Comparison of ENCODE assay signal across 1 cellular context in the genomic region with DNA sequence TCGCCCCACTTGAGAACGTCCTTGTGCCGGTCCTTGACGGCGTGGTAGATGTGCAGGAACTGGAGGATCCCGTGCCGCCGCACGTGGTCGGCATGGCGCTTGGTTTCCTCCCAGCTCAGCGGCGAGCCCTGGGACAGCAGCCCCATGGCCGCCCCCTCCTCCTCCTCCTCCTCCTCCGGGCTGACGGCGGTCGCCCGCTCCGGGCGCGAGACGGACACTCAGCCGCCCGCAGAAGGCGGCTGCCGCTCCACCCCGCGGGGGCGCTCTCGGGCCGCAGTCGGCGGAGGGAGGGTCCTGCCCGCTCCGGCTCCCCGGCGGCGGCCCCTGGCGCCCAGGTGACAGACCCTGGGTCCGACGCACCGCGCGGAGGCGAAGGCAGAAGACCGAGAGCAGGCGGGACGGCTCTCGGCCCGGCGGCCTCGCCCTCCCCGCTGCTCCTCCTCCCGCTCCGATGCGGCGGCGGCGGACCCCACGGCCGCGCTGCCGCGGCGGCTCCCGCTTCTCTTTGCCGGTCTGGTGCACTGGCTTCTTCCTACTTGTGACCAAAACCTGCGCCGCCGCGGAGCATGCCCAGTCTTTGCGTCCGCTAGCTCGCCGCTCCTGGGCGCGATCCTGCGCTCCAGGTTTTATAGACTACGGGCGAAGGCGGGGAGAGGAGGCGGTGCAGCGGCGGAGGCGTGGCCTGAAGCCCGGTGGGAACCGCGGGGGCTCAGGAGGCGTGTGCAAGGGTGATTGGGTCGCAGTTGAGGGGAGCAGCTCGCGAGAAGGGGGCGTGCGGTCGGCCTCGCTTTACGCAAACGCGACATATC.
TF ChIP-seq lines count a peak whose summit lies in the region.

Gene GCLC (minus strand): TSS at position 602 of the 809 bp plus-strand sequence. CDS start 456 bp downstream, at position 146.

TF ChIP-seq in WTC11, 78 proteins besides CTCF, POLR2A, EP300 and RAD21 (continued from another document and continues in another):
- TF ChIP-seq, protein P1, sequence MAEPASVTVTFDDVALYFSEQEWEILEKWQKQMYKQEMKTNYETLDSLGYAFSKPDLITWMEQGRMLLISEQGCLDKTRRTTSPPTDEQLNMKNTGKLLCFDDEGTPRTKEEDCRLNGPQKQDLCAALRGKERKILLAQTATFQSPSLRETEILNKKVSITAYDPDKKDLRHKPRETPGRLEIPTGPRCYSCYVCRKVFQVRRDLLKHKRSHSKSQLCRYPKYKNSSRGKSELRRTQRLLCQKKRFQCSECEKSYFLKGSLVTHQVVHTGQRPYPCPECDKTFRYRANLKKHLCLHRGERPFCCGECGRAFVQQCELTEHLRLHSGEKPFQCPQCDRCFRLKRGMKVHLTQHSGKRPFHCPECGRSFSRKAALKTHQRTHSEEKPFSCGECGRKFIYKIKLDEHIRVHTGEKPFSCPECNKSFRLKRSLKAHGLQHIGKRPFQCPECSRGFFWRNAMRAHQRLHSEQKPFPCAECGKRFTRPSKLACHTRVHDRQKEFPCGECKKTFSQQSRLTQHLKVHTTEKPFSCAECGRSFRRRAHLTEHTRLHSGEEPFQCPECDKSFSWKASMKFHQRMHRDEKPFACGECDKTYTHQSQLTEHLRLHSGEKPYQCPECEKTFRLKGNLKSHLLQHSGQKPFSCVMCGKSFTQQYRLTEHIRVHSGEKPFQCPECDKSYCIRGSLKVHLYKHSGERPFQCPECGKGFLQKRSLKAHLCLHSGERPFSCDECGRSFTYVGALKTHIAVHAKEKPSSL (CRISPR knock-in tag; conservative IDR thresholded peaks at IDR 0.05) = no peak
- TF ChIP-seq IRF2 (CRISPR knock-in tag; IDR thresholded peaks at IDR 0.05; ENCODE audit: borderline replicate concordance, low read depth) = no peak
- TF ChIP-seq ETV6 (CRISPR knock-in tag; IDR thresholded peaks at IDR 0.05) = peak; percentile 93; the same call in 1 of the 2 replicates
- TF ChIP-seq TP53 (CRISPR knock-in tag; IDR thresholded peaks at IDR 0.05) = peak; percentile 85; the same call in 1 of the 2 replicates
- TF ChIP-seq ZBTB43 (CRISPR knock-in tag; IDR thresholded peaks at IDR 0.05) = no peak; the same call in 1 of the 2 replicates
- peak; percentile 93 for TF ChIP-seq ZBTB21 (CRISPR knock-in tag; IDR thresholded peaks at IDR 0.05; ENCODE audit: borderline replicate concordance)
- peak; percentile 90; the same call in 1 of the 2 replicates for TF ChIP-seq CBFB (CRISPR knock-in tag; IDR thresholded peaks at IDR 0.05; ENCODE audit: low read depth)
- TF ChIP-seq, protein P2, sequence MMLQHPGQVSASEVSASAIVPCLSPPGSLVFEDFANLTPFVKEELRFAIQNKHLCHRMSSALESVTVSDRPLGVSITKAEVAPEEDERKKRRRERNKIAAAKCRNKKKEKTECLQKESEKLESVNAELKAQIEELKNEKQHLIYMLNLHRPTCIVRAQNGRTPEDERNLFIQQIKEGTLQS (CRISPR knock-in tag; conservative IDR thresholded peaks at IDR 0.05) = no peak
- no peak for TF ChIP-seq CREB1 (CRISPR knock-in tag; IDR thresholded peaks at IDR 0.05)
- no peak for TF ChIP-seq ESRRA (CRISPR knock-in tag; IDR thresholded peaks at IDR 0.05; ENCODE audit: borderline replicate concordance)
- TF ChIP-seq USF2 (CRISPR knock-in tag; IDR thresholded peaks at IDR 0.05) = peak; percentile 78
- TF ChIP-seq ZNF138 (CRISPR knock-in tag; conservative IDR thresholded peaks at IDR 0.05) = peak; percentile 85; the same call in 1 of the 2 replicates
- peak; percentile 15; the same call in 1 of the 2 replicates for TF ChIP-seq TCF7 (CRISPR knock-in tag; IDR thresholded peaks at IDR 0.05; ENCODE audit: low read depth)
- TF ChIP-seq FOXJ3 (CRISPR knock-in tag; IDR thresholded peaks at IDR 0.05; ENCODE audit: borderline replicate concordance) = no peak
- TF ChIP-seq NR3C1 (CRISPR knock-in tag; conservative IDR thresholded peaks at IDR 0.05; ENCODE audit: low read depth) = 0 out of 2 replicates have a peak, but pooled peaks have one; percentile 81
- no peak for TF ChIP-seq E2F1 (CRISPR knock-in tag; IDR thresholded peaks at IDR 0.05)
- TF ChIP-seq, protein P3, sequence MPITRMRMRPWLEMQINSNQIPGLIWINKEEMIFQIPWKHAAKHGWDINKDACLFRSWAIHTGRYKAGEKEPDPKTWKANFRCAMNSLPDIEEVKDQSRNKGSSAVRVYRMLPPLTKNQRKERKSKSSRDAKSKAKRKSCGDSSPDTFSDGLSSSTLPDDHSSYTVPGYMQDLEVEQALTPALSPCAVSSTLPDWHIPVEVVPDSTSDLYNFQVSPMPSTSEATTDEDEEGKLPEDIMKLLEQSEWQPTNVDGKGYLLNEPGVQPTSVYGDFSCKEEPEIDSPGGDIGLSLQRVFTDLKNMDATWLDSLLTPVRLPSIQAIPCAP (CRISPR knock-in tag; IDR thresholded peaks at IDR 0.05) = no peak
- TF ChIP-seq, protein P4, sequence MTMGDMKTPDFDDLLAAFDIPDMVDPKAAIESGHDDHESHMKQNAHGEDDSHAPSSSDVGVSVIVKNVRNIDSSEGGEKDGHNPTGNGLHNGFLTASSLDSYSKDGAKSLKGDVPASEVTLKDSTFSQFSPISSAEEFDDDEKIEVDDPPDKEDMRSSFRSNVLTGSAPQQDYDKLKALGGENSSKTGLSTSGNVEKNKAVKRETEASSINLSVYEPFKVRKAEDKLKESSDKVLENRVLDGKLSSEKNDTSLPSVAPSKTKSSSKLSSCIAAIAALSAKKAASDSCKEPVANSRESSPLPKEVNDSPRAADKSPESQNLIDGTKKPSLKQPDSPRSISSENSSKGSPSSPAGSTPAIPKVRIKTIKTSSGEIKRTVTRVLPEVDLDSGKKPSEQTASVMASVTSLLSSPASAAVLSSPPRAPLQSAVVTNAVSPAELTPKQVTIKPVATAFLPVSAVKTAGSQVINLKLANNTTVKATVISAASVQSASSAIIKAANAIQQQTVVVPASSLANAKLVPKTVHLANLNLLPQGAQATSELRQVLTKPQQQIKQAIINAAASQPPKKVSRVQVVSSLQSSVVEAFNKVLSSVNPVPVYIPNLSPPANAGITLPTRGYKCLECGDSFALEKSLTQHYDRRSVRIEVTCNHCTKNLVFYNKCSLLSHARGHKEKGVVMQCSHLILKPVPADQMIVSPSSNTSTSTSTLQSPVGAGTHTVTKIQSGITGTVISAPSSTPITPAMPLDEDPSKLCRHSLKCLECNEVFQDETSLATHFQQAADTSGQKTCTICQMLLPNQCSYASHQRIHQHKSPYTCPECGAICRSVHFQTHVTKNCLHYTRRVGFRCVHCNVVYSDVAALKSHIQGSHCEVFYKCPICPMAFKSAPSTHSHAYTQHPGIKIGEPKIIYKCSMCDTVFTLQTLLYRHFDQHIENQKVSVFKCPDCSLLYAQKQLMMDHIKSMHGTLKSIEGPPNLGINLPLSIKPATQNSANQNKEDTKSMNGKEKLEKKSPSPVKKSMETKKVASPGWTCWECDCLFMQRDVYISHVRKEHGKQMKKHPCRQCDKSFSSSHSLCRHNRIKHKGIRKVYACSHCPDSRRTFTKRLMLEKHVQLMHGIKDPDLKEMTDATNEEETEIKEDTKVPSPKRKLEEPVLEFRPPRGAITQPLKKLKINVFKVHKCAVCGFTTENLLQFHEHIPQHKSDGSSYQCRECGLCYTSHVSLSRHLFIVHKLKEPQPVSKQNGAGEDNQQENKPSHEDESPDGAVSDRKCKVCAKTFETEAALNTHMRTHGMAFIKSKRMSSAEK (CRISPR knock-in tag; IDR thresholded peaks at IDR 0.05; ENCODE audit: borderline replicate concordance) = no peak
- TF ChIP-seq PRRX2 (CRISPR knock-in tag; IDR thresholded peaks at IDR 0.05) = no peak
- no peak for TF ChIP-seq E2F4 (CRISPR knock-in tag; IDR thresholded peaks at IDR 0.05; ENCODE audit: borderline replicate concordance, low read depth)
- no peak for TF ChIP-seq RORB (CRISPR knock-in tag; IDR thresholded peaks at IDR 0.05)
- TF ChIP-seq, protein P5, sequence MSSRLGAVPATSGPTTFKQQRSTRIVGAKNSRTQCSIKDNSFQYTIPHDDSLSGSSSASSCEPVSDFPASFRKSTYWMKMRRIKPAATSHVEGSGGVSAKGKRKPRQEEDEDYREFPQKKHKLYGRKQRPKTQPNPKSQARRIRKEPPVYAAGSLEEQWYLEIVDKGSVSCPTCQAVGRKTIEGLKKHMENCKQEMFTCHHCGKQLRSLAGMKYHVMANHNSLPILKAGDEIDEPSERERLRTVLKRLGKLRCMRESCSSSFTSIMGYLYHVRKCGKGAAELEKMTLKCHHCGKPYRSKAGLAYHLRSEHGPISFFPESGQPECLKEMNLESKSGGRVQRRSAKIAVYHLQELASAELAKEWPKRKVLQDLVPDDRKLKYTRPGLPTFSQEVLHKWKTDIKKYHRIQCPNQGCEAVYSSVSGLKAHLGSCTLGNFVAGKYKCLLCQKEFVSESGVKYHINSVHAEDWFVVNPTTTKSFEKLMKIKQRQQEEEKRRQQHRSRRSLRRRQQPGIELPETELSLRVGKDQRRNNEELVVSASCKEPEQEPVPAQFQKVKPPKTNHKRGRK (CRISPR knock-in tag; IDR thresholded peaks at IDR 0.05; ENCODE audit: borderline replicate concordance) = no peak
- TF ChIP-seq, protein P6, sequence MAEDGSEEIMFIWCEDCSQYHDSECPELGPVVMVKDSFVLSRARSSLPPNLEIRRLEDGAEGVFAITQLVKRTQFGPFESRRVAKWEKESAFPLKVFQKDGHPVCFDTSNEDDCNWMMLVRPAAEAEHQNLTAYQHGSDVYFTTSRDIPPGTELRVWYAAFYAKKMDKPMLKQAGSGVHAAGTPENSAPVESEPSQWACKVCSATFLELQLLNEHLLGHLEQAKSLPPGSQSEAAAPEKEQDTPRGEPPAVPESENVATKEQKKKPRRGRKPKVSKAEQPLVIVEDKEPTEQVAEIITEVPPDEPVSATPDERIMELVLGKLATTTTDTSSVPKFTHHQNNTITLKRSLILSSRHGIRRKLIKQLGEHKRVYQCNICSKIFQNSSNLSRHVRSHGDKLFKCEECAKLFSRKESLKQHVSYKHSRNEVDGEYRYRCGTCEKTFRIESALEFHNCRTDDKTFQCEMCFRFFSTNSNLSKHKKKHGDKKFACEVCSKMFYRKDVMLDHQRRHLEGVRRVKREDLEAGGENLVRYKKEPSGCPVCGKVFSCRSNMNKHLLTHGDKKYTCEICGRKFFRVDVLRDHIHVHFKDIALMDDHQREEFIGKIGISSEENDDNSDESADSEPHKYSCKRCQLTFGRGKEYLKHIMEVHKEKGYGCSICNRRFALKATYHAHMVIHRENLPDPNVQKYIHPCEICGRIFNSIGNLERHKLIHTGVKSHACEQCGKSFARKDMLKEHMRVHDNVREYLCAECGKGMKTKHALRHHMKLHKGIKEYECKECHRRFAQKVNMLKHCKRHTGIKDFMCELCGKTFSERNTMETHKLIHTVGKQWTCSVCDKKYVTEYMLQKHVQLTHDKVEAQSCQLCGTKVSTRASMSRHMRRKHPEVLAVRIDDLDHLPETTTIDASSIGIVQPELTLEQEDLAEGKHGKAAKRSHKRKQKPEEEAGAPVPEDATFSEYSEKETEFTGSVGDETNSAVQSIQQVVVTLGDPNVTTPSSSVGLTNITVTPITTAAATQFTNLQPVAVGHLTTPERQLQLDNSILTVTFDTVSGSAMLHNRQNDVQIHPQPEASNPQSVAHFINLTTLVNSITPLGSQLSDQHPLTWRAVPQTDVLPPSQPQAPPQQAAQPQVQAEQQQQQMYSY (CRISPR knock-in tag; IDR thresholded peaks at IDR 0.05) = peak; percentile 100
- peak; percentile 75; the same call in 1 of the 2 replicates for TF ChIP-seq FOXP1 (CRISPR knock-in tag; IDR thresholded peaks at IDR 0.05; ENCODE audit: borderline replicate concordance)
- peak; percentile 32; the same call in 1 of the 2 replicates for TF ChIP-seq ZNF317 (CRISPR knock-in tag; IDR thresholded peaks at IDR 0.05; ENCODE audit: borderline replicate concordance, low read depth)
- TF ChIP-seq SMAD4 (CRISPR knock-in tag; IDR thresholded peaks at IDR 0.05) = no peak
- no peak for TF ChIP-seq JUN (CRISPR knock-in tag; IDR thresholded peaks at IDR 0.05)
- TF ChIP-seq AR (CRISPR knock-in tag; IDR thresholded peaks at IDR 0.05) = no peak
